Comparison of ENCODE assay signal across 1 cellular context in genomic region chr5:62306494-62307363, GRCh38.
A peak's percentile ranks its signal among the peaks of the same experiment; 100 is the strongest.
TF ChIP-seq lines count a peak whose summit lies in the region.

No MANE protein-coding gene starts in this region.

TF ChIP-seq in GM12878, 131 proteins besides CTCF, POLR2A, EP300 and RAD21 (continued from another document and continues in another):
- TF ChIP-seq USF1 (IDR thresholded peaks at IDR 0.05; ENCODE audit: borderline replicate concordance, extremely low read length, insufficient read depth, low read depth, low read length) (no peak), POU2F2 (IDR thresholded peaks at IDR 0.05; ENCODE audit: borderline replicate concordance, low read depth, low read length) (no peak), ZNF217 (IDR thresholded peaks at IDR 0.05) (no peak), PML (IDR thresholded peaks at IDR 0.05; ENCODE audit: low read length) (0 out of 2 replicates have a peak, but pooled peaks have one; percentile 29), IRF5 (IDR thresholded peaks at IDR 0.05; ENCODE audit: borderline replicate concordance) (no peak), CREB1 (IDR thresholded peaks at IDR 0.05; ENCODE audit: low read depth) (peak; percentile 75; the same call in 1 of the 2 replicates), IKZF2 (IDR thresholded peaks at IDR 0.05) (peak; percentile 63 to 68; a peak in 3 of 4 replicates), NBN (IDR thresholded peaks at IDR 0.05) (peak; percentile 66), BHLHE40 (IDR thresholded peaks at IDR 0.05; ENCODE audit: borderline replicate concordance in 1 of 2, low read depth in 2 of 2, low read length in 1 of 2) (peak in 1 of 2 experiments; percentile 0; a peak in 1 of 4 replicates), NKRF (conservative IDR thresholded peaks at IDR 0.05) (peak; percentile 69), MYC (IDR thresholded peaks at IDR 0.05; ENCODE audit: insufficient read depth, insufficient read length, insufficient replicate concordance, low read length, severe bottlenecking) (peak; percentile 43), CREM (IDR thresholded peaks at IDR 0.05; ENCODE audit: low read depth) (peak; percentile 64; the same call in 1 of the 2 replicates), MXI1 (IDR thresholded peaks at IDR 0.05; ENCODE audit: low read depth, low read length) (peak; percentile 91; the same call in 1 of the 2 replicates), MAX (IDR thresholded peaks at IDR 0.05; ENCODE audit: low read depth, low read length) (peak; percentile 35; the same call in 1 of the 2 replicates), RELB (IDR thresholded peaks at IDR 0.05; ENCODE audit: low read depth) (peak; percentile 59; the same call in 1 of the 2 replicates), EGR1 (IDR thresholded peaks at IDR 0.05; ENCODE audit: borderline replicate concordance in 1 of 2, low read depth in 2 of 2, low read length in 2 of 2) (peak in 1 of 2 experiments; percentile 19; a peak in 1 of 3 replicates), RUNX3 (IDR thresholded peaks at IDR 0.05; ENCODE audit: low read length) (peak; percentile 5; the same call in 1 of the 2 replicates), ELK1 (IDR thresholded peaks at IDR 0.05; ENCODE audit: low read depth, low read length) (no peak), GATAD2B (conservative IDR thresholded peaks at IDR 0.05; ENCODE audit: low read depth) (no peak), MEF2B (IDR thresholded peaks at IDR 0.05; ENCODE audit: partially characterized antibody, poor library complexity, severe bottlenecking) (peak; percentile 22), ZNF687 (IDR thresholded peaks at IDR 0.05) (no peak), ZBED1 (IDR thresholded peaks at IDR 0.05; ENCODE audit: borderline replicate concordance) (no peak), ASH2L (IDR thresholded peaks at IDR 0.05; ENCODE audit: borderline replicate concordance, low read depth) (0 out of 2 replicates have a peak, but pooled peaks have one; percentile 19), ZSCAN29 (IDR thresholded peaks at IDR 0.05) (no peak), GABPA (IDR thresholded peaks at IDR 0.05; ENCODE audit: low read depth) (peak; percentile 77), IKZF1 (conservative IDR thresholded peaks at IDR 0.05) (peak; percentile 34; the same call in 1 of the 2 replicates), MTA3 (IDR thresholded peaks at IDR 0.05; ENCODE audit: borderline replicate concordance, low read length) (no peak), ZBTB4 (CRISPR knock-in tag; IDR thresholded peaks at IDR 0.05) (no peak), ZBTB11 (CRISPR knock-in tag; IDR thresholded peaks at IDR 0.05) (no peak), TBL1XR1 (IDR thresholded peaks at IDR 0.05; ENCODE audit: low read depth, low read length) (0 out of 2 replicates have a peak, but pooled peaks have one; percentile 10), ZBTB40 (IDR thresholded peaks at IDR 0.05; ENCODE audit: borderline replicate concordance) (peak; percentile 66; the same call in 1 of the 2 replicates)
